In genomic region chr19:17296278-17296677, GRCh38 we compare ENCODE assay signal across 13 cellular contexts. TPM values are rescaled to one million over a fixed set of nuclear protein-coding genes. Genes with fewer than 3 reads are reported as not detected.
A peak's percentile ranks its signal among the peaks of the same experiment; 100 is the strongest.
DNase-seq lines count a peak whose midpoint lies in the region; ATAC-seq and TF ChIP-seq lines count a peak whose summit lies in the region.
"Had no signal": no experiment of that assay in that cellular context is flagged by ENCODE, and none has a peak within 500 bp of the region (broad histone marks: within the 10 kb centered on the region; RNA-seq: fewer than 3 reads in every experiment).

No MANE protein-coding gene starts in this region.

- TF ChIP-seq CTCF in epithelial cell of esophagus (IDR thresholded peaks at IDR 0.05; ENCODE audit: insufficient read depth, low read depth, low read length, missing control alignments): peak; percentile 25

- H3K27ac ChIP-seq in GM23248: no peak overlapping the region
- H3K27ac ChIP-seq: left ventricle myocardium inferior, right atrium auricular region had no signal

- no peak overlapping the region for H3K4me3 ChIP-seq in GM23248
- no peak overlapping the region for H3K4me3 ChIP-seq in epithelial cell of esophagus (ENCODE audit: low read length)
- no peak overlapping the region for H3K4me3 ChIP-seq in HAP-1
- H3K4me3 ChIP-seq: left ventricle myocardium inferior, right atrium auricular region had no signal

- no peaks in the 10 kb centered on the region for H3K9me2 ChIP-seq in GM23248 (ENCODE audit: insufficient read depth)

- peak; percentile 77 for DNase-seq in 8988T
- peak; percentile 53 for DNase-seq in GM23248
- peak; percentile 77 for DNase-seq in RPMI7951 (ENCODE audit: low read depth)
- peak; percentile 71 for DNase-seq in epithelial cell of esophagus (ENCODE audit: low read depth)
- DNase-seq in NCI-H187 treated with DMSO at 0.1 percent for 48 hours (lab: John Stamatoyannopoulos, UW): no peak
- no peak for DNase-seq in hypothalamus (lab: John Stamatoyannopoulos, UW)
- no peak for DNase-seq in HAP-1 (ENCODE audit: low spot score in 2 of 2)
- DNase-seq: activated CD4-positive, CD25-positive, alpha-beta regulatory T cell treated with anti-CD3 and anti-CD28 coated beads, Interleukin-2, amount 50 U/mL, for 72 hours; CD4-positive, alpha-beta T cell; left ventricle myocardium inferior; NCI-H1092 treated with DMSO at 0.1 percent for 48 hours had no signal

- H3K9me3 ChIP-seq in GM23248 (ENCODE audit: low read depth) (no peaks in the 10 kb centered on the region), HAP-1 (peaks cover 4% of the 10 kb centered on the region; the same call in 1 of the 2 replicates)
- H3K9me3 ChIP-seq: right atrium auricular region had no signal

- H3K27me3 ChIP-seq in GM23248 (replicated peaks; ENCODE audit: insufficient read depth): no peaks in the 10 kb centered on the region
- H3K27me3 ChIP-seq in HAP-1 (ENCODE audit: low read depth): no peaks in the 10 kb centered on the region
- H3K27me3 ChIP-seq: right atrium auricular region had no signal

- ATAC-seq in GM21515 (IDR thresholded peaks at IDR 0.05; ENCODE audit: unreplicated experiment): no peak

- no peaks in the 10 kb centered on the region for H3K36me3 ChIP-seq in GM23248 (ENCODE audit: low read depth)
- peaks cover 12% of the 10 kb centered on the region for H3K36me3 ChIP-seq in HAP-1 (replicated peaks)

- no peaks in the 10 kb centered on the region for H3K4me1 ChIP-seq in GM23248 (ENCODE audit: insufficient read depth)
- H3K4me1 ChIP-seq in HAP-1: peaks cover 8% of the 10 kb centered on the region

- H2AFZ ChIP-seq in GM23248: no peak overlapping the region

- 77 to 80% methylated on average over 4 of the region's 4 CpGs for WGBS in GM23248 (ENCODE audit: low coverage in 1 of 2, low lambda C conversion rate in 2 of 2, missing lambda C conversion rate in 2 of 2), 2 experiments

- peaks cover 6% of the 10 kb centered on the region; the same call in 1 of the 2 replicates for H3F3A ChIP-seq in GM23248 (ENCODE audit: insufficient read depth)

- no peaks in the 10 kb centered on the region for H4K20me1 ChIP-seq in GM23248 (ENCODE audit: insufficient read depth)

- no peaks in the 10 kb centered on the region for H3K79me2 ChIP-seq in GM23248 (ENCODE audit: insufficient read depth)

- in situ Hi-C loops in GM23248 (cut with MboI) (no loop called here), HAP-1 (cut with MboI; ENCODE audit: low sequenced_read_pairs) (no loop called here)

- no peak overlapping the region for H3K4me2 ChIP-seq in GM23248 (ENCODE audit: unreplicated experiment)

- no peak overlapping the region for H3K9ac ChIP-seq in GM23248

RNA-seq across cellular contexts. Expression of gene ABHD8, which starts 6.9 kb away (rescaled TPM):
- total RNA-seq in GM23248 (2014; rRNA removed; shearing (Covaris generic)): 10.9 and 19.1 TPM in 2 replicates
- polyA plus RNA-seq in GM23248 (2016; fragmentation: Nextera tagmentation; extraction: Ambion mirVana): 8.7 and 9.1 TPM in 2 replicates
- 16.5 and 17.9 TPM in 2 replicates for total RNA-seq in RPMI7951 (2014; rRNA removed; shearing (Covaris generic))

RNA-seq across cellular contexts. Expression of gene MRPL34, which starts 9.4 kb away (rescaled TPM):
- total RNA-seq in GM23248 (2014; rRNA removed; shearing (Covaris generic)): 14.7 and 23.0 TPM in 2 replicates
- 74.5 and 78.8 TPM in 2 replicates for polyA plus RNA-seq in GM23248 (2016; fragmentation: Nextera tagmentation; extraction: Ambion mirVana)
- total RNA-seq in RPMI7951 (2014; rRNA removed; shearing (Covaris generic)): 77.3 and 79.5 TPM in 2 replicates

RNA-seq across cellular contexts. Expression of gene DDA1, which starts 13.1 kb away (rescaled TPM):
- 10.9 and 40.8 TPM in 2 replicates for total RNA-seq in GM23248 (2014; rRNA removed; shearing (Covaris generic))
- polyA plus RNA-seq in GM23248 (2016; fragmentation: Nextera tagmentation; extraction: Ambion mirVana): 87.8 and 96.9 TPM in 2 replicates
- 20.2 and 25.9 TPM in 2 replicates for total RNA-seq in RPMI7951 (2014; rRNA removed; shearing (Covaris generic))

RNA-seq across cellular contexts. Expression of gene ANKLE1, which starts 14.6 kb away (rescaled TPM):
- 0.54 and 1.4 TPM in 2 replicates for total RNA-seq in GM23248 (2014; rRNA removed; shearing (Covaris generic))
- 0.14 and 0.31 TPM in 2 replicates for polyA plus RNA-seq in GM23248 (2016; fragmentation: Nextera tagmentation; extraction: Ambion mirVana)
- total RNA-seq in RPMI7951 (2014; rRNA removed; shearing (Covaris generic)): 1.2 and 1.3 TPM in 2 replicates

RNA-seq across cellular contexts. Expression of gene BABAM1, which starts 29.0 kb away (rescaled TPM):
- total RNA-seq in GM23248 (2014; rRNA removed; shearing (Covaris generic)): 78.5 and 82.7 TPM in 2 replicates
- 90.3 and 99.6 TPM in 2 replicates for polyA plus RNA-seq in GM23248 (2016; fragmentation: Nextera tagmentation; extraction: Ambion mirVana)
- total RNA-seq in RPMI7951 (2014; rRNA removed; shearing (Covaris generic)): 132 and 133 TPM in 2 replicates

Comparison
In these comparisons a context has a peak if more than half of its experiments do, and no peak if none do; other contexts are left out.
1. DNase-seq: peak in 8988T (single experiment), GM23248 (single experiment), RPMI7951 (single experiment) and epithelial cell of esophagus (single experiment); none in NCI-H187 treated with DMSO at 0.1 percent for 48 hours (single experiment), hypothalamus (0 of 51) and HAP-1 (0 of 2).